In genomic region chr9:121992571-121993212, GRCh38 we compare ENCODE assay signal across 8 cellular contexts.
DNase-seq lines count a peak whose midpoint lies in the region; ATAC-seq and TF ChIP-seq lines count a peak whose summit lies in the region.

No MANE protein-coding gene starts in this region.

- H3K9me3 ChIP-seq in Peyer's patch = no peaks in the 10 kb centered on the region
- no peaks in the 10 kb centered on the region for H3K9me3 ChIP-seq in adipocyte (ENCODE audit: control insufficient read depth, low read length)
- H3K9me3 ChIP-seq in heart right ventricle = no peaks in the 10 kb centered on the region

- intact Hi-C loops in heart right ventricle (cut with DNase I) = loop anchor here (1.0 to 10.0 kb wide), 14 partner anchors 128 to 448 kb away; no protein-coding TSS in a partner anchor

- no peak overlapping the region for H3K9ac ChIP-seq in adipocyte (ENCODE audit: low read length)

- H3K4me1 ChIP-seq in Peyer's patch (no peaks in the 10 kb centered on the region), adipocyte (ENCODE audit: control insufficient read depth, insufficient read depth, low read length) (peaks cover under 1% of the 10 kb centered on the region), heart right ventricle (peaks cover 0 to 28% (median 6%) of the 10 kb centered on the region in 9 donors)

- ATAC-seq in heart right ventricle = peak; percentile 46 to 82 (median 78)
- ATAC-seq in GM18505 (IDR thresholded peaks at IDR 0.05; ENCODE audit: unreplicated experiment) = no peak

- H3K4me3 ChIP-seq in Peyer's patch (no peak overlapping the region), adipocyte (ENCODE audit: low read length) (no peak overlapping the region), heart right ventricle (no peak overlapping the region)

- TF ChIP-seq CTCF in Peyer's patch (IDR thresholded peaks at IDR 0.05) (peak; percentile 59 to 92 (median 78)), heart right ventricle (IDR thresholded peaks at IDR 0.05) (peak; percentile 80 to 91 (median 85))

- DNase-seq in SIG-M5 treated with dmso at 0.1 percent for 504 hours (lab: John Stamatoyannopoulos, UW; ENCODE audit: unreplicated experiment) (peak; percentile 64), SIG-M5 (lab: John Stamatoyannopoulos, UW) (no peak), Kasumi-1 (lab: John Stamatoyannopoulos, UW) (peak; percentile 67 to 83), Peyer's patch (peak in 2 of 3 donors; percentile 46 to 79), adipocyte (ENCODE audit: low read depth) (peak; percentile 94), heart right ventricle (peak; percentile 34 to 67), putamen (ENCODE audit: low spot score) (peak; percentile 84)

- no peak overlapping the region for H3K27ac ChIP-seq in Peyer's patch
- no peak overlapping the region for H3K27ac ChIP-seq in heart right ventricle

- H3K36me3 ChIP-seq in Peyer's patch (no peaks in the 10 kb centered on the region), adipocyte (ENCODE audit: control insufficient read depth, insufficient read depth, low read length, severe bottlenecking) (no peaks in the 10 kb centered on the region), heart right ventricle (peaks cover 0 to 8% (median 0%) of the 10 kb centered on the region in 9 donors)

- TF ChIP-seq POLR2A in Peyer's patch (IDR thresholded peaks at IDR 0.05) = peak in 1 of 2 donors; percentile 10
- no peak for TF ChIP-seq POLR2A in GM18505 (IDR thresholded peaks at IDR 0.05; ENCODE audit: borderline replicate concordance, extremely low read depth, insufficient read depth, insufficient read length)

- H3K27me3 ChIP-seq in Peyer's patch = no peaks in the 10 kb centered on the region
- no peaks in the 10 kb centered on the region for H3K27me3 ChIP-seq in adipocyte (replicated peaks; ENCODE audit: control insufficient read depth, insufficient read depth, low read length)
- no peaks in the 10 kb centered on the region for H3K27me3 ChIP-seq in heart right ventricle

- 10 to 11% methylated on average over 8 of the region's 8 CpGs for WGBS in heart right ventricle, 2 donors
